Comparison of ENCODE assay signal across 17 cellular contexts in genomic region chr3:89250742-89251141, GRCh38.
DNase-seq lines count a peak whose midpoint lies in the region; ATAC-seq and TF ChIP-seq lines count a peak whose summit lies in the region.
"Had no signal": no experiment of that assay in that cellular context is flagged by ENCODE, and none has a peak within 500 bp of the region (broad histone marks: within the 10 kb centered on the region; RNA-seq: fewer than 3 reads in every experiment).

No MANE protein-coding gene starts in this region.

- H3K36me3 ChIP-seq in A673 (ENCODE audit: insufficient read depth, low read length, poor library complexity, severe bottlenecking) (no peaks in the 10 kb centered on the region), osteoblast (ENCODE audit: insufficient read depth, low read length) (no peaks in the 10 kb centered on the region), lower lobe of right lung (no peaks in the 10 kb centered on the region)

- H2AFZ ChIP-seq in osteoblast (ENCODE audit: low read length) = no peak overlapping the region
- H2AFZ ChIP-seq: GM23338 had no signal

- H3K4me3 ChIP-seq in A673 (ENCODE audit: low read depth, low read length, poor library complexity, severe bottlenecking) = no peak overlapping the region
- H3K4me3 ChIP-seq in retinal pigment epithelial cell (ENCODE audit: low read length) = no peak overlapping the region
- H3K4me3 ChIP-seq in osteoblast (ENCODE audit: insufficient read depth, low read length) = no peak overlapping the region
- no peak overlapping the region for H3K4me3 ChIP-seq in lower lobe of right lung
- H3K4me3 ChIP-seq: BLaER1, GM23338, K562 had no signal

- H3K4me2 ChIP-seq in osteoblast (ENCODE audit: insufficient read depth, low read length) = no peak overlapping the region
- H3K4me2 ChIP-seq: BLaER1, GM23338 had no signal

- CTCF ChIA-PET in A673 (lab: Charles Lee) = no interaction called here

- DNase-seq in A673 (ENCODE audit: low spot score) = peak; percentile 54
- peak; percentile 30 for DNase-seq in D341Med (ENCODE audit: low spot score)
- peak; percentile 35 to 70 for DNase-seq in NCI-H524 (lab: John Stamatoyannopoulos, UW)
- peak; percentile 73 for DNase-seq in retinal pigment epithelial cell (ENCODE audit: low read depth)
- DNase-seq in osteoblast (ENCODE audit: insufficient read length, low spot score, missing footprints) = no peak
- no peak for DNase-seq in lower lobe of right lung
- DNase-seq: AML-193; CD4-positive, alpha-beta memory T cell; DMS153; DMS79; GDM1; HCEC 1CT; HFFc6; IMR-90 had no signal

- intact Hi-C loops in A673 (cut with micrococcal nuclease; ENCODE audit: unreplicated experiment) (no loop called here), lower lobe of right lung (cut with DNase I) (no loop called here)

- TF ChIP-seq CTCF in A673 (conservative IDR thresholded peaks at IDR 0.05; ENCODE audit: low read depth, low read length) (no peak), retinal pigment epithelial cell (conservative IDR thresholded peaks at IDR 0.05; ENCODE audit: low read depth, low read length) (no peak), osteoblast (IDR thresholded peaks at IDR 0.05; ENCODE audit: extremely low read depth, low read depth, low read length) (no peak), lower lobe of right lung (IDR thresholded peaks at IDR 0.05) (no peak)

- H3K27ac ChIP-seq in A673 (ENCODE audit: low read depth, low read length, poor library complexity, severe bottlenecking) (no peak overlapping the region), osteoblast (ENCODE audit: low read depth, low read length) (no peak overlapping the region), lower lobe of right lung (no peak overlapping the region)
- H3K27ac ChIP-seq: BLaER1 had no signal

- H3K27me3 ChIP-seq in A673 (replicated peaks; ENCODE audit: insufficient read depth, low read depth, low read length, poor library complexity) (no peaks in the 10 kb centered on the region), osteoblast (ENCODE audit: insufficient read depth, low read length) (no peaks in the 10 kb centered on the region), lower lobe of right lung (ENCODE audit: low read depth) (no peaks in the 10 kb centered on the region)
- H3K27me3 ChIP-seq: BLaER1 had no signal

- POLR2A ChIA-PET in A673 (lab: Charles Lee; ENCODE audit: low non-redundant PET) = no interaction called here

- H3K79me2 ChIP-seq in osteoblast (ENCODE audit: insufficient read depth, low read length) = no peaks in the 10 kb centered on the region

- H3K4me1 ChIP-seq in A673 (ENCODE audit: insufficient read depth, low read length, poor library complexity, severe bottlenecking) = peaks cover 49% of the 10 kb centered on the region
- H3K4me1 ChIP-seq in osteoblast (ENCODE audit: insufficient read depth, low read length) = no peaks in the 10 kb centered on the region
- H3K4me1 ChIP-seq in lower lobe of right lung = no peaks in the 10 kb centered on the region
- H3K4me1 ChIP-seq: BLaER1 had no signal

- no peak for ATAC-seq in lower lobe of right lung
- ATAC-seq: GM23338, K562 had no signal

- no peaks in the 10 kb centered on the region for H4K20me1 ChIP-seq in osteoblast (ENCODE audit: insufficient read depth, low read length)

- H3K9me3 ChIP-seq in A673 (ENCODE audit: low read depth, low read length, poor library complexity, severe bottlenecking) = no peaks in the 10 kb centered on the region
- no peaks in the 10 kb centered on the region for H3K9me3 ChIP-seq in osteoblast (ENCODE audit: low read depth, low read length)
- H3K9me3 ChIP-seq in lower lobe of right lung = no peaks in the 10 kb centered on the region
- H3K9me3 ChIP-seq: BLaER1 had no signal

- no TSS peak for BruUV-seq in A673 (replicated peaks; lab: Mats Ljungman, UMichigan)

Comparison
In these comparisons a context has a peak if more than half of its experiments do, and no peak if none do; other contexts are left out.
1. DNase-seq: peak in A673 (single experiment), D341Med (single experiment), NCI-H524 (2 of 2) and retinal pigment epithelial cell (single experiment); none in osteoblast (single experiment) and lower lobe of right lung (single experiment).